In the genomic region with DNA sequence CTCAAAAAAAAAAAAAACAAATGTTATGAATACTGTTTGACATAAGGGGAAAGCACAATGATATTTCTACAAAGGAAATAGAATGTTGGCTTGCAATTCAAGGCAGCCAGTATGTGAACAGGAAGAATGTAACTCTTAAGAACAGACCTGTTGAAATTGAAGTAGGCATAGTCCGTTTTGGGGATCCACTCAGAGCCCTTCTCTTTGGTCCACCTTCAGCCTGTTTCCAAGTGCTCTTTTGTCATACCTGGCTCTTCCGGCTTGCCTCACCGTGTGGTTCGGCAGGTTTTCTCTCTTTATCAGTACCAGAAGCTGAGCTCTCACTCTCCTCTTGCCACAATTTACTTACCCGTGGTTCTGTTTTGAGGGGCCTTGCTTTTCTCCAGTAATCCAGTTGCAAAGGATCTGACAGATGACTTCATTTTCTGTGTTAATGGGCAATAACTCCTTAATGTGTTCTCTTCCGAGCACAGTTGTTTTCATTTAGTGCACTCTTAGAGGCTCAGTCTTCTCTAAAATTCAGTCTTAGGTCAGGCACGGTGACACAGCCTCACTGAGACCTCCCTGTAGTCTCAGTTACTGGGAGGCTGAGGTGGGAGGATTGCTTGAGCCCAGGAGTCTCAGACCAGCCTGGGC, we compare ENCODE assay signal across 28 cellular contexts. TPM values are rescaled to one million over a fixed set of nuclear protein-coding genes. Genes with fewer than 3 reads are reported as not detected.
DNase-seq lines count a peak whose midpoint lies in the region; ATAC-seq and TF ChIP-seq lines count a peak whose summit lies in the region.
"Had no signal": no experiment of that assay in that cellular context is flagged by ENCODE, and none has a peak within 500 bp of the region (broad histone marks: within the 10 kb centered on the region; RNA-seq: fewer than 3 reads in every experiment).

No MANE protein-coding gene starts in this region.

- no peak overlapping the region for H3K9ac ChIP-seq in muscle layer of colon (ENCODE audit: low read length)

- whole genome bisulfite sequencing in hepatocyte (ENCODE audit: low lambda C conversion rate, missing lambda C conversion rate) = 55% methylated on average over 7 of the region's 7 CpGs

- DNase-seq in WTC11 (ENCODE audit: low spot score) = no peak
- no peak for DNase-seq in hepatocyte (ENCODE audit: low spot score)
- DNase-seq in NAMALWA (ENCODE audit: low spot score) = no peak
- no peak for DNase-seq in AG20443 (ENCODE audit: low spot score)
- DNase-seq: 8988T; activated CD4-positive, alpha-beta T cell treated with anti-CD3 and anti-CD28 coated beads, Interleukin-2, amount 50 U/mL, for 4 hours; activated CD8-positive, alpha-beta memory T cell treated with anti-CD3 and anti-CD28 coated beads, Interleukin-2, amount 50 U/mL, for 4 hours; activated naive CD8-positive, alpha-beta T cell treated with anti-CD3 and anti-CD28 coated beads, Interleukin-2, amount 50 U/mL, for 24 hours; AML-193; brain microvascular endothelial cell; DMS79 treated with DMSO at 0.1 percent for 48 hours; endodermal cell; heart right ventricle; NCI-H1092 treated with DMSO at 0.1 percent for 48 hours; NCI-H2029; NCI-H446; occipital lobe; retina; SHP77 treated with DMSO at 0.1 percent for 48 hours; stimulated activated CD4-positive, alpha-beta T cell treated with anti-CD3 and anti-CD28 coated beads, Interleukin-2, amount 100 ng/mL, for 48 hours; stimulated activated naive CD4-positive, alpha-beta T cell; T-cell had no signal

- H3K4me3 Mint-ChIP-seq in WTC11 = no peak overlapping the region
- H3K4me3 Mint-ChIP-seq: activated naive CD8-positive, alpha-beta T cell treated with anti-CD3 and anti-CD28 coated beads, Interleukin-2, amount 50 U/mL, for 24 hours; endodermal cell; T-cell had no signal

- CTCF ChIA-PET in WTC11 (lab: Charles Lee) = no interaction called here

- H3K27me3 Mint-ChIP-seq in WTC11 (ENCODE audit: low read depth) = peaks cover 9% of the 10 kb centered on the region

- peaks cover 7% of the 10 kb centered on the region for H4K20me1 ChIP-seq in hepatocyte (ENCODE audit: insufficient read depth, poor library complexity, severe bottlenecking)

- H3K9me2 ChIP-seq in hepatocyte (replicated peaks; ENCODE audit: insufficient read depth) = no peaks in the 10 kb centered on the region

- no peaks in the 10 kb centered on the region for H3K36me3 ChIP-seq in hepatocyte (replicated peaks; ENCODE audit: insufficient read depth, low read depth)
- H3K36me3 ChIP-seq in muscle layer of colon (ENCODE audit: insufficient read depth, low read length) = no peaks in the 10 kb centered on the region
- H3K36me3 ChIP-seq: brain microvascular endothelial cell, heart right ventricle, tibial nerve had no signal

- H3K4me1 Mint-ChIP-seq in WTC11 = peaks cover 42% of the 10 kb centered on the region

- H3K9me3 Mint-ChIP-seq in WTC11 = no peaks in the 10 kb centered on the region
- H3K9me3 Mint-ChIP-seq: activated naive CD8-positive, alpha-beta T cell treated with anti-CD3 and anti-CD28 coated beads, Interleukin-2, amount 50 U/mL, for 24 hours; endodermal cell; T-cell had no signal

- H3K4me1 ChIP-seq in hepatocyte (ENCODE audit: insufficient read depth) (no peaks in the 10 kb centered on the region), muscle layer of colon (ENCODE audit: insufficient read depth, low read length) (peaks cover 22% of the 10 kb centered on the region)

- H2AFZ ChIP-seq in hepatocyte = no peak overlapping the region

- H3K4me3 ChIP-seq in hepatocyte (no peak overlapping the region), muscle layer of colon (ENCODE audit: low read depth in 1 of 2, low read length in 2 of 2) (no peak overlapping the region)
- H3K4me3 ChIP-seq: GM12878, heart right ventricle, tibial nerve had no signal

- peak overlapping the region; percentile 14 for H3K27ac ChIP-seq in C4-2B
- H3K27ac ChIP-seq in hepatocyte = no peak overlapping the region
- peak overlapping the region; percentile 69 for H3K27ac ChIP-seq in muscle layer of colon (ENCODE audit: low read depth, low read length)
- H3K27ac ChIP-seq: brain microvascular endothelial cell, heart right ventricle, tibial nerve had no signal

- H3K9me3 ChIP-seq in hepatocyte (ENCODE audit: low read depth) = no peaks in the 10 kb centered on the region
- H3K9me3 ChIP-seq in muscle layer of colon (ENCODE audit: low read length) = no peaks in the 10 kb centered on the region
- H3K9me3 ChIP-seq: heart right ventricle, tibial nerve had no signal

- H3K27me3 ChIP-seq in hepatocyte (no peaks in the 10 kb centered on the region), muscle layer of colon (ENCODE audit: control insufficient read depth in 1 of 2, insufficient read depth in 2 of 2, low read length in 2 of 2) (no peaks in the 10 kb centered on the region)
- H3K27me3 ChIP-seq: brain microvascular endothelial cell, heart right ventricle, tibial nerve had no signal

- peak overlapping the region; percentile 36; the same call in 1 of the 2 replicates for H3K27ac Mint-ChIP-seq in WTC11
- H3K27ac Mint-ChIP-seq: activated naive CD8-positive, alpha-beta T cell treated with anti-CD3 and anti-CD28 coated beads, Interleukin-2, amount 50 U/mL, for 24 hours; endodermal cell; T-cell had no signal

- peaks cover 10% of the 10 kb centered on the region for H3K36me3 Mint-ChIP-seq in WTC11
- H3K36me3 Mint-ChIP-seq: T-cell had no signal

- no peak for ATAC-seq in WTC11
- ATAC-seq in GM21526 (IDR thresholded peaks at IDR 0.05; ENCODE audit: low FRiP score, unreplicated experiment) = no peak
- ATAC-seq in HG02588 (IDR thresholded peaks at IDR 0.05; ENCODE audit: unreplicated experiment) = no peak
- ATAC-seq: activated naive CD8-positive, alpha-beta T cell treated with anti-CD3 and anti-CD28 coated beads, Interleukin-2, amount 50 U/mL, for 24 hours; GM12878; heart right ventricle; T-cell had no signal

- POLR2A ChIA-PET in WTC11 (lab: Charles Lee) = no interaction called here

- H3K79me2 ChIP-seq in hepatocyte = peaks cover 95% of the 10 kb centered on the region

- no peak for TF ChIP-seq CTCF in C4-2B (conservative IDR thresholded peaks at IDR 0.05)
- TF ChIP-seq CTCF in WTC11 (IDR thresholded peaks at IDR 0.05) = no peak
- TF ChIP-seq CTCF in hepatocyte (IDR thresholded peaks at IDR 0.05; ENCODE audit: poor library complexity) = no peak

- peak overlapping the region; percentile 1 for H3K4me2 ChIP-seq in hepatocyte

TF ChIP-seq in WTC11, 78 proteins besides CTCF, POLR2A, EP300 and RAD21 (continues in another document):
- no peak for TF ChIP-seq ZNF281 (CRISPR knock-in tag; IDR thresholded peaks at IDR 0.05)
- TF ChIP-seq ATF1 (CRISPR knock-in tag; IDR thresholded peaks at IDR 0.05) = no peak
- no peak for TF ChIP-seq ZNF423 (CRISPR knock-in tag; IDR thresholded peaks at IDR 0.05)
- TF ChIP-seq FOXK1 (CRISPR knock-in tag; IDR thresholded peaks at IDR 0.05) = no peak
- no peak for TF ChIP-seq RORB (CRISPR knock-in tag; IDR thresholded peaks at IDR 0.05)
- TF ChIP-seq OVOL2 (CRISPR knock-in tag; IDR thresholded peaks at IDR 0.05; ENCODE audit: borderline replicate concordance) = no peak
- TF ChIP-seq ATF6 (CRISPR knock-in tag; IDR thresholded peaks at IDR 0.05) = no peak
- TF ChIP-seq FOXP4 (CRISPR knock-in tag; IDR thresholded peaks at IDR 0.05) = no peak

RNA-seq across cellular contexts. Expression of gene ABHD17C, which starts 6.7 kb away (rescaled TPM):
- total RNA-seq in WTC11 (2021) (23.6 to 29.0 TPM (median 23.6 TPM) in 3 replicates), hepatocyte (19.3 and 21.9 TPM in 2 replicates)
- polyA plus RNA-seq in hepatocyte = 22.5 and 32.4 TPM in 2 replicates
